ENCODE assay signal across 14 cellular contexts in the genomic region with DNA sequence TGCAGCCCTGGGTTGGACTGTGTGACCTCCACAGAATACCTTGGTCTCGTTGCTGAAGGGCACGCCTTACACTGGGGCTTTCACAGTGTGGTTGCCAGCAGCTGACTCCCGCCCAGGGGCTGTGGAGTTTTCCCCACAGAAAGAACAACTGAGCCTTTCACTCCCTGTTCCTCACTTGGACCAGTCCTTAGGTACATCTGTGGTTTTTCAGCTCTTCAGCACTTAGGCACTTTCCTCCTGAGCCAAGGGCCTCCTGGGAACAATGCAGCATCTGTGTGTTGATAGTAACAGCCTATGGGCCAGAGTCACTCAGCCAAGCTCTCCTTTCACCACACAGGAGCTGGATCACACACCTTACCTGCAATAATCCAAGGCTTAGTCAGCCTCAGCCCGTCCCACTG. TPM values are rescaled to one million over a fixed set of nuclear protein-coding genes. Genes with fewer than 3 reads are reported as not detected.
DNase-seq lines count a peak whose midpoint lies in the region; ATAC-seq, FAIRE-seq and TF ChIP-seq lines count a peak whose summit lies in the region.
"Had no signal": no experiment of that assay in that cellular context is flagged by ENCODE, and none has a peak within 500 bp of the region (broad histone marks: within the 10 kb centered on the region; RNA-seq: fewer than 3 reads in every experiment).

No MANE protein-coding gene starts in this region.

- CTCF ChIA-PET in Caco-2 (lab: Charles Lee): interaction anchor here (0.6 to 1.1 kb wide), 2 partner anchors 21 to 70 kb away, joined by 3 to 6 read pairs; no protein-coding TSS in a partner anchor

- H3K36me3 ChIP-seq in bronchial epithelial cell (ENCODE audit: control insufficient read depth, insufficient read depth, low read length) (no peaks in the 10 kb centered on the region), Caco-2 (ENCODE audit: control insufficient read depth, insufficient read depth, low read length) (no peaks in the 10 kb centered on the region)
- H3K36me3 ChIP-seq: ovary had no signal

- H3K27ac Mint-ChIP-seq in Caco-2 (ENCODE audit: unreplicated experiment): no peak overlapping the region
- H3K27ac Mint-ChIP-seq: activated CD4-positive, alpha-beta T cell treated with anti-CD3 and anti-CD28 coated beads, Interleukin-2, amount 10 ng/mL, durations not matched to agents 7 days and 5 days had no signal

- no peaks in the 10 kb centered on the region for H3K9me3 ChIP-seq in Caco-2
- H3K9me3 ChIP-seq: A549, ovary had no signal

- DNase-seq in NCI-H1092 treated with DMSO at 0.1 percent for 48 hours (lab: John Stamatoyannopoulos, UW) (peak; percentile 11), NCI-H1092 (lab: John Stamatoyannopoulos, UW) (no peak), bronchial epithelial cell (ENCODE audit: low read depth) (peak; percentile 60), left kidney (ENCODE audit: low read depth, low spot score) (peak; percentile 19), urothelium cell line (ENCODE audit: low spot score) (peak; percentile 71), SW 1271 (lab: John Stamatoyannopoulos, UW) (no peak), Caco-2 (no peak)
- DNase-seq: activated CD4-positive, alpha-beta T cell treated with anti-CD3 and anti-CD28 coated beads, Interleukin-2, amount 10 ng/mL, durations not matched to agents 7 days and 5 days; NCI-H82; ovary had no signal

- H3K4me1 ChIP-seq in Caco-2: no peaks in the 10 kb centered on the region
- H3K4me1 ChIP-seq: A549 had no signal

- intact Hi-C loops in Caco-2 (cut with micrococcal nuclease; ENCODE audit: unreplicated experiment): no loop called here

- FAIRE-seq in bronchial epithelial cell (lab: Jason Lieb, UNC) (peak; percentile 87), urothelium cell line (lab: Jason Lieb, UNC) (no peak)
- FAIRE-seq: A549, GM12891 had no signal

- no peaks in the 10 kb centered on the region for H3K4me1 Mint-ChIP-seq in Caco-2 (ENCODE audit: low read depth, unreplicated experiment)

- BruUV-seq in Caco-2 (replicated peaks; lab: Mats Ljungman, UMichigan): no TSS peak

- H3K9me3 Mint-ChIP-seq in Caco-2 (ENCODE audit: unreplicated experiment): no peaks in the 10 kb centered on the region
- H3K9me3 Mint-ChIP-seq: central memory CD8-positive, alpha-beta T cell had no signal

- TF ChIP-seq CTCF in bronchial epithelial cell (IDR thresholded peaks at IDR 0.05; ENCODE audit: insufficient read depth, low read length, severe bottlenecking) (no peak), Caco-2 (IDR thresholded peaks at IDR 0.05; ENCODE audit: insufficient read depth in 1 of 2, low read depth in 1 of 2, low read length in 1 of 2, severe bottlenecking in 1 of 2, unreplicated experiment in 1 of 2) (no peak)

- ATAC-seq in HG03159 (IDR thresholded peaks at IDR 0.05; ENCODE audit: unreplicated experiment): no peak
- ATAC-seq: A549 had no signal

- H3K27me3 ChIP-seq in bronchial epithelial cell (ENCODE audit: control insufficient read depth, insufficient read depth, low read length) (no peaks in the 10 kb centered on the region), Caco-2 (replicated peaks; ENCODE audit: control insufficient read depth, insufficient read depth, low read length) (no peaks in the 10 kb centered on the region)
- H3K27me3 ChIP-seq: ovary had no signal

- H3K4me3 ChIP-seq in bronchial epithelial cell (ENCODE audit: low read depth, low read length) (no peak overlapping the region), Caco-2 (ENCODE audit: low read depth, low read length) (no peak overlapping the region)
- H3K4me3 ChIP-seq: A549, ovary had no signal

- H3K27me3 Mint-ChIP-seq in Caco-2 (ENCODE audit: insufficient read depth, unreplicated experiment): no peaks in the 10 kb centered on the region
- H3K27me3 Mint-ChIP-seq: activated CD4-positive, alpha-beta T cell treated with anti-CD3 and anti-CD28 coated beads, Interleukin-2, amount 10 ng/mL, durations not matched to agents 7 days and 5 days; central memory CD8-positive, alpha-beta T cell had no signal

- H3K4me3 Mint-ChIP-seq in Caco-2 (ENCODE audit: unreplicated experiment): no peak overlapping the region
- H3K4me3 Mint-ChIP-seq: activated CD4-positive, alpha-beta T cell treated with anti-CD3 and anti-CD28 coated beads, Interleukin-2, amount 10 ng/mL, durations not matched to agents 7 days and 5 days; central memory CD8-positive, alpha-beta T cell had no signal

- H3K36me3 Mint-ChIP-seq in Caco-2 (ENCODE audit: insufficient read depth, unreplicated experiment): no peaks in the 10 kb centered on the region

- POLR2A ChIA-PET in Caco-2 (lab: Charles Lee): no interaction called here

RNA-seq across cellular contexts. Expression of a gene that starts 25.0 kb away (rescaled TPM):
- total RNA-seq in bronchial epithelial cell: not detected in 2 replicates
- total RNA-seq in Caco-2 (2022): 0.98 and 1.1 TPM in 2 replicates

RNA-seq across cellular contexts. Expression of a gene that starts 27.7 kb away (rescaled TPM):
- total RNA-seq in bronchial epithelial cell: 0.79 TPM in 1 of 2 replicates, not detected in the other
- not detected in 2 replicates for total RNA-seq in Caco-2 (2022)

RNA-seq across cellular contexts. Expression of a gene that starts 48.0 kb away (rescaled TPM):
- total RNA-seq in bronchial epithelial cell: 0.53 and 1.2 TPM in 2 replicates
- total RNA-seq in Caco-2 (2022): 15.9 and 21.1 TPM in 2 replicates

RNA-seq across cellular contexts. Expression of a gene that starts 59.5 kb away (rescaled TPM):
- total RNA-seq in bronchial epithelial cell: not detected in 2 replicates
- total RNA-seq in Caco-2 (2022): not detected in 2 replicates
- total RNA-seq: activated CD4-positive, alpha-beta T cell treated with anti-CD3 and anti-CD28 coated beads, Interleukin-2, amount 10 ng/mL, durations not matched to agents 7 days and 5 days; ovary had no signal

Comparison
In these comparisons a context has a peak if more than half of its experiments do, and no peak if none do; other contexts are left out.
1. DNase-seq: peak in NCI-H1092 treated with DMSO at 0.1 percent for 48 hours (single experiment), bronchial epithelial cell (single experiment), left kidney (single experiment) and urothelium cell line (single experiment); none in NCI-H1092 (single experiment), SW 1271 (0 of 2) and Caco-2 (0 of 2).